ENCODE assay signal across 21 cellular contexts in the genomic region with DNA sequence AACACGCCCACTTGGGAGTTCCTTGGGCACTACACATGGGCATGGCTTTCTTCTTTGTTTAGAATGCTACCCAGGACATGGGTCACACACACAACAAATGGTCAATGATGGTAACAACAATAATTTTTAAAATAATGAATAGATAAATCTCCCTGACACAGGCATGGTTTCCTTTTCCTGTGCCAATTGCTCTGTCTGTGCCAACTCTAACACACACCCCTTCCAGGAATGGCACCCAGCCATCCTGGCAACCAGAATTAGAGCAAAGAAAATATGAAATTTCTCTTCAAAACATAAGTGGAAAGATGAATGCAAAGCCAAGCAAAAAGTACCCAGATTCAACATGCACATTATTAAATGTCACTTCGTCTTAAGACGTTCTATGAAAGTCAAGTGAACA.
"Had no signal": no experiment of that assay in that cellular context is flagged by ENCODE, and none has a peak within 500 bp of the region (broad histone marks: within the 10 kb centered on the region; RNA-seq: fewer than 3 reads in every experiment).

No MANE protein-coding gene starts in this region.

- H3K27me3 ChIP-seq: breast epithelium, neural progenitor cell, thyroid gland had no signal

- H3K9me3 ChIP-seq: breast epithelium, thyroid gland had no signal

- DNase-seq: activated CD4-positive, alpha-beta memory T cell treated with anti-CD3 and anti-CD28 coated beads for 36 hours; activated CD4-positive, alpha-beta T cell treated with anti-CD3 and anti-CD28 coated beads, Interleukin-2, amount 10 ng/mL, durations not matched to agents 24 days and 14 days; activated CD4-positive, CD25-positive, alpha-beta regulatory T cell treated with anti-CD3 and anti-CD28 coated beads, Interleukin-2, amount 50 U/mL, for 72 hours; activated CD8-positive, alpha-beta memory T cell treated with anti-CD3 and anti-CD28 coated beads, Interleukin-2, amount 50 U/mL, for 4 hours; activated gamma-delta T cell; activated naive CD4-positive, alpha-beta T cell treated with anti-CD3 and anti-CD28 coated beads, Interleukin-2, amount 10 ng/mL, durations not matched to agents 7 days and 5 days; activated naive CD8-positive, alpha-beta T cell treated with anti-CD3 and anti-CD28 coated beads, Interleukin-2, amount 10 ng/mL, durations not matched to agents 7 days and 5 days; activated T-cell treated with anti-CD3 and anti-CD28 coated beads, Interleukin-2, amount 50 U/mL, for 1 hour; central memory CD4-positive, alpha-beta T cell; foreskin fibroblast; natural killer cell; stimulated activated CD4-positive, alpha-beta T cell treated with anti-CD3 and anti-CD28 coated beads, Interleukin-4, amount 100 ng/mL, for 1 hour; stimulated activated naive CD8-positive, alpha-beta T cell treated with anti-CD3 and anti-CD28 coated beads, Interleukin-15, Interleukin-2, amounts not matched to agents 100 U/mL and 50 U/mL, for 24 hours; T-helper 17 cell; T1000; thyroid gland had no signal

- H3K9ac ChIP-seq: neural progenitor cell had no signal

- FAIRE-seq: islet of Langerhans had no signal

- H3K4me3 ChIP-seq: breast epithelium, neural progenitor cell, thyroid gland had no signal

- H2AFZ ChIP-seq: neural progenitor cell had no signal

- ATAC-seq: esophagus mucosa; natural killer cell; right cardiac atrium; stimulated activated naive CD8-positive, alpha-beta T cell treated with anti-CD3 and anti-CD28 coated beads, Interleukin-15, Interleukin-2, amounts not matched to agents 100 U/mL and 50 U/mL, for 24 hours; T-helper 17 cell had no signal

- H3K4me1 ChIP-seq: thyroid gland had no signal

- H3K4me2 ChIP-seq: neural progenitor cell had no signal

- H3K36me3 ChIP-seq: neural progenitor cell, thyroid gland had no signal

- H3K27ac ChIP-seq: breast epithelium, neural progenitor cell, thyroid gland had no signal
